In the genomic region with DNA sequence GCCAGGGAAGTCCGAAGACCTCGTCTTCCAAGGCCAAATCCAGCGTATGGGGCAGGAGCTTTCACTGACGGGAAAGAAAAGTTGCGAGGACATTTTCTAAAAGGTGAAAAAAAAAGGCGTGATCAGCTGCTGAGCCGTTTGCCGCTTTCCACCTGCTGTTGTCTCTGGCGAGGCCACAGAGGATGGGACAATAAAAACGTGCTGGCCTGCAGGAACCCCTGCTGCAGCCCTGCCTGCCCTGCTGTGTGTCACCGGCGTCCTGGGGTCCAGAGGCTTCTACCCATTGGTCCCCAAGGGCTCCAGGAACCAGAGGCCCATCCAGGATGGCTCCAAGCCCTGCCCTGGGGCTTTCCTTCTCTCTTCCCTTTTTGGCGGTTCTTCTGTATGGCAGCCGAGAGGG, we compare ENCODE assay signal across 18 cellular contexts. TPM values are rescaled to one million over a fixed set of nuclear protein-coding genes. Genes with fewer than 3 reads are reported as not detected.
DNase-seq lines count a peak whose midpoint lies in the region; ATAC-seq and TF ChIP-seq lines count a peak whose summit lies in the region.
"Had no signal": no experiment of that assay in that cellular context is flagged by ENCODE, and none has a peak within 500 bp of the region (broad histone marks: within the 10 kb centered on the region; RNA-seq: fewer than 3 reads in every experiment).

No MANE protein-coding gene starts in this region.

- H3K27ac Mint-ChIP-seq in brain: peak overlapping the region in 3 of 5 experiments; percentile 92 to 97 (median 95)
- H3K27ac Mint-ChIP-seq: B cell had no signal

- peaks cover 0 to 1% (median 0%) of the 10 kb centered on the region in 5 experiments for H3K9me3 Mint-ChIP-seq in brain
- H3K9me3 Mint-ChIP-seq: CD4-positive, alpha-beta memory T cell; HFFc6 had no signal

- intact Hi-C loops in prostate gland (cut with DNase I): no loop called here

- H3K36me3 Mint-ChIP-seq in brain: no peaks in the 10 kb centered on the region

- H3K9ac ChIP-seq in BLaER1: peak overlapping the region; percentile 0; the same call in 1 of the 2 replicates
- H3K9ac ChIP-seq in neural cell (ENCODE audit: low read length): peak overlapping the region; percentile 76

- DNase-seq in G401 (ENCODE audit: low spot score) (peak; percentile 36), prostate gland (ENCODE audit: low spot score) (no peak)
- DNase-seq: DMS79, HFFc6, NCI-H1048, NCI-H1694 treated with DMSO at 0.1 percent for 48 hours, NCI-H446 treated with DMSO at 0.1 percent for 48 hours, NCI-H774, PC-3 had no signal

- no peak for TF ChIP-seq POLR2A in prostate gland (IDR thresholded peaks at IDR 0.05)

- no peaks in the 10 kb centered on the region for H3K9me3 ChIP-seq in BLaER1
- no peaks in the 10 kb centered on the region for H3K9me3 ChIP-seq in neural cell (ENCODE audit: low read length)
- no peaks in the 10 kb centered on the region for H3K9me3 ChIP-seq in prostate gland

- H3K4me1 Mint-ChIP-seq in brain: no peaks in the 10 kb centered on the region

- H3K27ac ChIP-seq in BLaER1 (peak overlapping the region; percentile 79), neural cell (ENCODE audit: low read length) (peak overlapping the region; percentile 91), prostate gland (no peak overlapping the region)
- H3K27ac ChIP-seq: RWPE1 had no signal

- H3K27me3 Mint-ChIP-seq in brain: peaks cover 6% of the 10 kb centered on the region
- H3K27me3 Mint-ChIP-seq: B cell; CD4-positive, alpha-beta memory T cell had no signal

- in situ Hi-C loops in G401 (cut with HindIII; ENCODE audit: low sequenced_read_pairs): no loop called here

- H2AFZ ChIP-seq in neural cell (ENCODE audit: low read depth, low read length): no peak overlapping the region

- H3K79me2 ChIP-seq in neural cell (replicated peaks; ENCODE audit: insufficient read depth, low read length): peaks cover 99% of the 10 kb centered on the region

- TF ChIP-seq EP300 in neural cell (conservative IDR thresholded peaks at IDR 0.05; ENCODE audit: poor library complexity, severe bottlenecking): no peak

- no peak for ATAC-seq in GM21619 (IDR thresholded peaks at IDR 0.05; ENCODE audit: unreplicated experiment)
- no peak for ATAC-seq in GM18520 (IDR thresholded peaks at IDR 0.05; ENCODE audit: unreplicated experiment)
- ATAC-seq: HepG2, PC-3 had no signal

- TF ChIP-seq CTCF in brain (conservative IDR thresholded peaks at IDR 0.05) (no peak), neural cell (IDR thresholded peaks at IDR 0.05; ENCODE audit: poor library complexity, severe bottlenecking) (no peak), prostate gland (IDR thresholded peaks at IDR 0.05) (no peak)

- H3K27me3 ChIP-seq in BLaER1 (no peaks in the 10 kb centered on the region), neural cell (ENCODE audit: insufficient read depth, low read depth, low read length) (no peaks in the 10 kb centered on the region), prostate gland (replicated peaks; ENCODE audit: insufficient read depth) (no peaks in the 10 kb centered on the region)

- H3K4me1 ChIP-seq in BLaER1 (peaks cover 100% of the 10 kb centered on the region), prostate gland (replicated peaks) (no peaks in the 10 kb centered on the region)

- H4K20me1 ChIP-seq in BLaER1 (peaks cover 85% of the 10 kb centered on the region; the same call in 1 of the 2 replicates), neural cell (ENCODE audit: insufficient read depth) (no peaks in the 10 kb centered on the region)

- H3F3A ChIP-seq in neural cell (ENCODE audit: insufficient read depth, low read length, poor library complexity, severe bottlenecking): peaks cover 10% of the 10 kb centered on the region

- H3K36me3 ChIP-seq in BLaER1: 0 out of 2 replicates have a peak, but pooled peaks cover 5% of the 10 kb centered on the region
- H3K36me3 ChIP-seq in neural cell (ENCODE audit: insufficient read depth, low read length): no peaks in the 10 kb centered on the region
- no peaks in the 10 kb centered on the region for H3K36me3 ChIP-seq in prostate gland

- no peak for TF ChIP-seq RAD21 in neural cell (conservative IDR thresholded peaks at IDR 0.05)

- peak overlapping the region; percentile 95 for H3K4me2 ChIP-seq in BLaER1
- no peak overlapping the region for H3K4me2 ChIP-seq in neural cell (ENCODE audit: low read length)

- H3K4me3 Mint-ChIP-seq in brain: peak overlapping the region; percentile 63 to 82 (median 80)
- H3K4me3 Mint-ChIP-seq: B cell; CD4-positive, alpha-beta memory T cell; HFFc6 had no signal

- H3K4me3 ChIP-seq in BLaER1 (no peak overlapping the region), neural cell (ENCODE audit: low read length) (peak overlapping the region; percentile 60), prostate gland (no peak overlapping the region)

- WGBS in prostate gland: 84% methylated on average over 14 of the region's 14 CpGs

- no peaks in the 10 kb centered on the region for H3K9me2 ChIP-seq in neural cell (ENCODE audit: insufficient read depth, low read length)

TF ChIP-seq in neural cell, 6 proteins besides CTCF, POLR2A, EP300 and RAD21:
- TF ChIP-seq, protein P1, sequence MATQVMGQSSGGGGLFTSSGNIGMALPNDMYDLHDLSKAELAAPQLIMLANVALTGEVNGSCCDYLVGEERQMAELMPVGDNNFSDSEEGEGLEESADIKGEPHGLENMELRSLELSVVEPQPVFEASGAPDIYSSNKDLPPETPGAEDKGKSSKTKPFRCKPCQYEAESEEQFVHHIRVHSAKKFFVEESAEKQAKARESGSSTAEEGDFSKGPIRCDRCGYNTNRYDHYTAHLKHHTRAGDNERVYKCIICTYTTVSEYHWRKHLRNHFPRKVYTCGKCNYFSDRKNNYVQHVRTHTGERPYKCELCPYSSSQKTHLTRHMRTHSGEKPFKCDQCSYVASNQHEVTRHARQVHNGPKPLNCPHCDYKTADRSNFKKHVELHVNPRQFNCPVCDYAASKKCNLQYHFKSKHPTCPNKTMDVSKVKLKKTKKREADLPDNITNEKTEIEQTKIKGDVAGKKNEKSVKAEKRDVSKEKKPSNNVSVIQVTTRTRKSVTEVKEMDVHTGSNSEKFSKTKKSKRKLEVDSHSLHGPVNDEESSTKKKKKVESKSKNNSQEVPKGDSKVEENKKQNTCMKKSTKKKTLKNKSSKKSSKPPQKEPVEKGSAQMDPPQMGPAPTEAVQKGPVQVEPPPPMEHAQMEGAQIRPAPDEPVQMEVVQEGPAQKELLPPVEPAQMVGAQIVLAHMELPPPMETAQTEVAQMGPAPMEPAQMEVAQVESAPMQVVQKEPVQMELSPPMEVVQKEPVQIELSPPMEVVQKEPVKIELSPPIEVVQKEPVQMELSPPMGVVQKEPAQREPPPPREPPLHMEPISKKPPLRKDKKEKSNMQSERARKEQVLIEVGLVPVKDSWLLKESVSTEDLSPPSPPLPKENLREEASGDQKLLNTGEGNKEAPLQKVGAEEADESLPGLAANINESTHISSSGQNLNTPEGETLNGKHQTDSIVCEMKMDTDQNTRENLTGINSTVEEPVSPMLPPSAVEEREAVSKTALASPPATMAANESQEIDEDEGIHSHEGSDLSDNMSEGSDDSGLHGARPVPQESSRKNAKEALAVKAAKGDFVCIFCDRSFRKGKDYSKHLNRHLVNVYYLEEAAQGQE (IDR thresholded peaks at IDR 0.05; ENCODE audit: borderline replicate concordance): no peak
- TF ChIP-seq POLR2AphosphoS5 (IDR thresholded peaks at IDR 0.05): no peak
TF ChIP-seq in neural cell: peak in this region for 0.

RNA-seq across cellular contexts. Expression of a gene that starts 28.1 kb away (rescaled TPM):
- total RNA-seq in G401 (2014; rRNA removed; shearing (Covaris generic)): 22.8 and 35.6 TPM in 2 replicates
- 127 TPM for polyA plus RNA-seq in brain (ENCODE audit: insufficient read depth, low read depth, low replicate concordance)
- 35.6 and 38.3 TPM in 2 replicates for polyA plus RNA-seq in neural cell
- 65.7 and 89.0 TPM in 2 replicates for polyA minus RNA-seq in neural cell
- total RNA-seq in prostate gland: 100 to 1,000 TPM in 1 of 2 donors, 10 to 100 TPM in 1; 41.4 to 146 TPM

Comparison
In these comparisons a context has a peak if more than half of its experiments do, and no peak if none do; other contexts are left out.
1. H3K27ac ChIP-seq: peak in BLaER1 (single experiment) and neural cell (single experiment); none in prostate gland (0 of 2).